Comparison of ENCODE assay signal across 9 cellular contexts in genomic region chr17:77280304-77280910, GRCh38.
DNase-seq lines count a peak whose midpoint lies in the region; ATAC-seq, FAIRE-seq and TF ChIP-seq lines count a peak whose summit lies in the region.
"Had no signal": no experiment of that assay in that cellular context is flagged by ENCODE, and none has a peak within 500 bp of the region (broad histone marks: within the 10 kb centered on the region; RNA-seq: fewer than 3 reads in every experiment).

No MANE protein-coding gene starts in this region.

- H2AK5ac ChIP-seq in IMR-90 (ENCODE audit: low read depth, low read length), result peak overlapping the region; percentile 82

- no peak for TF ChIP-seq RAD21 in IMR-90 (IDR thresholded peaks at IDR 0.05; ENCODE audit: low read length)
- no peak for TF ChIP-seq RAD21 in GM12878 (IDR thresholded peaks at IDR 0.05; ENCODE audit: insufficient read depth, low read depth, low read length)

- in situ Hi-C loops in IMR-90 (cut with MboI; ENCODE audit: low sequenced_read_pairs), result no loop called here
- in situ Hi-C loops in GM12878 (cut with MboI), result no loop called here

- CTCF ChIA-PET in IMR-90 (lab: Yijun Ruan, JAX), result no interaction called here
- CTCF ChIA-PET in GM12878 (lab: Yijun Ruan, JAX), result interaction anchor here (1.1 kb wide), 1 partner anchor 52 kb away, joined by 4 read pairs; no protein-coding TSS in a partner anchor

- H2BK15ac ChIP-seq in IMR-90 (ENCODE audit: low read depth, low read length), result peak overlapping the region; percentile 94; the same call in 1 of the 3 replicates

- BruUV-seq in IMR-90 (replicated peaks; lab: Mats Ljungman, UMichigan), result no TSS peak
- no TSS peak for BruUV-seq in GM12878 (replicated peaks; lab: Mats Ljungman, UMichigan)

- peak overlapping the region; percentile 83 for H4K91ac ChIP-seq in IMR-90 (ENCODE audit: insufficient read depth, low read depth, low read length)

- H3K4me3 ChIP-seq in IMR-90 (ENCODE audit: insufficient read depth, low read depth, low read length), result peak overlapping the region; percentile 65
- no peak overlapping the region for H3K4me3 ChIP-seq in GM12878
- peak overlapping the region; percentile 36 for H3K4me3 ChIP-seq in mucosa of stomach (ENCODE audit: low read length)

- H3K18ac ChIP-seq in IMR-90 (ENCODE audit: low read depth, low read length), result peak overlapping the region; percentile 16; the same call in 1 of the 2 replicates

- DNase-seq in NCI-H510A treated with DMSO at 0.1 percent for 48 hours (lab: John Stamatoyannopoulos, UW), result peak; percentile 48
- DNase-seq in NCI-H510A (lab: John Stamatoyannopoulos, UW), result no peak
- DNase-seq in IMR-90, result peak; percentile 84
- DNase-seq in GM12878 (ENCODE audit: low read depth, low spot score), result no peak
- DNase-seq in NCI-H446 (lab: John Stamatoyannopoulos, UW), result no peak
- DNase-seq in COLO829 (ENCODE audit: low spot score), result no peak

- H3K79me2 ChIP-seq in GM12878 (ENCODE audit: control insufficient read depth, insufficient read depth, low read length), result peaks cover 10% of the 10 kb centered on the region

- TF ChIP-seq POLR2A in IMR-90 (IDR thresholded peaks at IDR 0.05; ENCODE audit: low read depth, low read length) (no peak), GM12878 (IDR thresholded peaks at IDR 0.05; ENCODE audit: low read depth, low read length) (no peak)

- no peaks in the 10 kb centered on the region for H4K20me1 ChIP-seq in IMR-90 (ENCODE audit: insufficient read depth, low read length)
- no peaks in the 10 kb centered on the region for H4K20me1 ChIP-seq in GM12878 (ENCODE audit: control insufficient read depth, insufficient read depth)

- H3K4me1 ChIP-seq in IMR-90 (ENCODE audit: control insufficient read depth, insufficient read depth, low read length) (peaks cover 17% of the 10 kb centered on the region), GM12878 (ENCODE audit: control insufficient read depth, insufficient read depth, low read length) (peaks cover 23% of the 10 kb centered on the region), mucosa of stomach (ENCODE audit: control insufficient read depth, insufficient read depth, low read length) (peaks cover 37% of the 10 kb centered on the region)

- H3K4ac ChIP-seq in IMR-90 (ENCODE audit: low read depth, low read length), result peak overlapping the region; percentile 71

- peak overlapping the region; percentile 88 for H2AK9ac ChIP-seq in IMR-90 (replicated peaks; ENCODE audit: low read depth, low read length, poor library complexity)

- peak overlapping the region; percentile 21; the same call in 1 of the 2 replicates for H3K56ac ChIP-seq in IMR-90 (ENCODE audit: extremely low read depth, insufficient read depth, low read length)

- H2AFZ ChIP-seq in IMR-90 (replicated peaks; ENCODE audit: low read length, poor library complexity), result peak overlapping the region; percentile 87
- H2AFZ ChIP-seq in GM12878 (ENCODE audit: control insufficient read depth, low read depth, low read length), result peak overlapping the region; percentile 37

- H2BK5ac ChIP-seq in IMR-90 (ENCODE audit: low read depth, low read length, poor library complexity, severe bottlenecking), result peak overlapping the region; percentile 69

- no peaks in the 10 kb centered on the region for H3K36me3 ChIP-seq in IMR-90 (ENCODE audit: control insufficient read depth, insufficient read depth, low read length)
- H3K36me3 ChIP-seq in GM12878 (ENCODE audit: control insufficient read depth in 2 of 2, insufficient read depth in 2 of 2, low read length in 1 of 2), result no peaks in the 10 kb centered on the region
- no peaks in the 10 kb centered on the region for H3K36me3 ChIP-seq in mucosa of stomach (ENCODE audit: control insufficient read depth, insufficient read depth, low read length)

- peaks cover 26% of the 10 kb centered on the region for H3K9me1 ChIP-seq in IMR-90 (ENCODE audit: insufficient read depth, low read length)

- SMC1A ChIA-PET in GM12878 (lab: Charles Lee; ENCODE audit: uncharacterized antibody, unreplicated experiment), result no interaction called here

- H3K9ac ChIP-seq in IMR-90 (ENCODE audit: low read depth, low read length) (peak overlapping the region; percentile 60), GM12878 (ENCODE audit: control insufficient read depth, insufficient read depth, low read length) (no peak overlapping the region), mucosa of stomach (ENCODE audit: low read length) (peak overlapping the region; percentile 39)

- H3K27ac ChIP-seq in IMR-90 (ENCODE audit: insufficient read depth, low read length) (peak overlapping the region; percentile 63), GM12878 (ENCODE audit: control insufficient read depth, insufficient read depth) (no peak overlapping the region)

- ATAC-seq in IMR-90 (ENCODE audit: low read depth) (peak; percentile 52), GM12878 (no peak), HG03565 (IDR thresholded peaks at IDR 0.05; ENCODE audit: unreplicated experiment) (no peak)

- 0 out of 2 replicates have a peak overlapping the region, but pooled peaks have one; percentile 46 for H3K23ac ChIP-seq in IMR-90 (ENCODE audit: low read depth, low read length)

- intact Hi-C loops in IMR-90 (cut with micrococcal nuclease), result no loop called here
- intact Hi-C loops in GM12878 (cut with micrococcal nuclease; ENCODE audit: unreplicated experiment), result no loop called here

- H3K14ac ChIP-seq in IMR-90 (replicated peaks; ENCODE audit: low read depth, low read length), result peak overlapping the region; percentile 63; the same call in 1 of the 2 replicates

- no peak for TF ChIP-seq CTCF in IMR-90 (conservative IDR thresholded peaks at IDR 0.05; ENCODE audit: low read depth, low read length)
- no peak for TF ChIP-seq CTCF in GM12878 (IDR thresholded peaks at IDR 0.05 in 2 of 3, conservative IDR thresholded peaks at IDR 0.05 in 1 of 3; ENCODE audit: control insufficient read depth in 2 of 3, extremely low read depth in 1 of 3, insufficient read depth in 1 of 3, low read depth in 3 of 3, low read length in 3 of 3)

- peak overlapping the region in 1 of 2 experiments; percentile 85; a peak in 2 of 4 replicates for H4K8ac ChIP-seq in IMR-90 (ENCODE audit: low read depth in 2 of 2, low read length in 2 of 2)

- H3K9me3 ChIP-seq in IMR-90 (ENCODE audit: control insufficient read depth, insufficient read depth, low read length) (no peaks in the 10 kb centered on the region), GM12878 (replicated peaks; ENCODE audit: control insufficient read depth, insufficient read depth, low read length) (no peaks in the 10 kb centered on the region), mucosa of stomach (ENCODE audit: control insufficient read depth, low read length) (no peaks in the 10 kb centered on the region)

- WGBS in IMR-90 (ENCODE audit: extremely low coverage in 2 of 2, insufficient read length in 1 of 2), 2 experiments, result 15% methylated on average over 20 of the region's 30 CpGs; no CpG with 5 or more reads in 1 of the 2 experiments
- 23% methylated on average over 30 of the region's 30 CpGs for WGBS in GM12878 (ENCODE audit: insufficient coverage, insufficient replicate concordance, low lambda C conversion rate, missing lambda C conversion rate)

- dilution Hi-C loops in IMR-90 (cut with HindIII; ENCODE audit: low sequenced_read_pairs, unreplicated experiment), result no loop called here

- H3K27me3 ChIP-seq in IMR-90 (ENCODE audit: control insufficient read depth, insufficient read depth, low read length) (no peaks in the 10 kb centered on the region), GM12878 (replicated peaks in 1 of 2; ENCODE audit: control insufficient read depth in 2 of 2, insufficient read depth in 2 of 2, low read length in 1 of 2) (no peaks in the 10 kb centered on the region), mucosa of stomach (ENCODE audit: control insufficient read depth, insufficient read depth, low read length) (no peaks in the 10 kb centered on the region)

- RAD21 ChIA-PET in GM12878 (lab: Charles Lee; ENCODE audit: unreplicated experiment), result interaction anchor here (0.6 kb wide), 1 partner anchor 45 kb away, joined by 3 read pairs; no protein-coding TSS in a partner anchor

- peaks cover 12 to 36% of the 10 kb centered on the region in 2 experiments for H3K79me1 ChIP-seq in IMR-90 (ENCODE audit: low read depth in 1 of 2, low read length in 2 of 2)

- peak overlapping the region; percentile 46; the same call in 1 of the 2 replicates for H4K5ac ChIP-seq in IMR-90 (ENCODE audit: low read depth, low read length)

- H2BK20ac ChIP-seq in IMR-90 (ENCODE audit: low read depth, low read length), result peak overlapping the region; percentile 62; the same call in 1 of the 2 replicates

- POLR2A ChIA-PET in IMR-90 (lab: Charles Lee; ENCODE audit: unreplicated experiment), result no interaction called here
- POLR2A ChIA-PET in GM12878 (lab: Charles Lee), result interaction anchor here (0.6 kb wide), 1 partner anchor 92 kb away, joined by 3 read pairs; no protein-coding TSS in a partner anchor

- H3K4me2 ChIP-seq in IMR-90 (ENCODE audit: low read depth, low read length), result peak overlapping the region; percentile 98
- peak overlapping the region; percentile 49; the same call in 1 of the 2 replicates for H3K4me2 ChIP-seq in GM12878 (ENCODE audit: control insufficient read depth, insufficient read depth)

- TF ChIP-seq EP300 in GM12878 (IDR thresholded peaks at IDR 0.05; ENCODE audit: borderline replicate concordance in 1 of 2, control insufficient read depth in 1 of 2, low read depth in 2 of 2, low read length in 2 of 2), result no peak

- no peak for FAIRE-seq in GM12878 (lab: Jason Lieb, UNC)
- FAIRE-seq: G401.6 had no signal

- peak overlapping the region; percentile 72; the same call in 1 of the 2 replicates for H2BK120ac ChIP-seq in IMR-90 (ENCODE audit: low read depth, low read length)

TF ChIP-seq in IMR-90, 13 proteins besides CTCF, POLR2A, EP300 and RAD21:
- TF ChIP-seq RCOR1 (IDR thresholded peaks at IDR 0.05; ENCODE audit: insufficient replicate concordance, low read length), result no peak
- TF ChIP-seq SMC3 (IDR thresholded peaks at IDR 0.05; ENCODE audit: low read depth, low read length), result no peak

Comparison
In these comparisons a context has a peak if more than half of its experiments do, and no peak if none do; other contexts are left out.
1. DNase-seq: peak in NCI-H510A treated with DMSO at 0.1 percent for 48 hours (single experiment) and IMR-90 (single experiment); none in NCI-H510A (single experiment), GM12878 (single experiment), NCI-H446 (0 of 2) and COLO829 (single experiment).